ENCODE assay signal across 35 cellular contexts in the genomic region with DNA sequence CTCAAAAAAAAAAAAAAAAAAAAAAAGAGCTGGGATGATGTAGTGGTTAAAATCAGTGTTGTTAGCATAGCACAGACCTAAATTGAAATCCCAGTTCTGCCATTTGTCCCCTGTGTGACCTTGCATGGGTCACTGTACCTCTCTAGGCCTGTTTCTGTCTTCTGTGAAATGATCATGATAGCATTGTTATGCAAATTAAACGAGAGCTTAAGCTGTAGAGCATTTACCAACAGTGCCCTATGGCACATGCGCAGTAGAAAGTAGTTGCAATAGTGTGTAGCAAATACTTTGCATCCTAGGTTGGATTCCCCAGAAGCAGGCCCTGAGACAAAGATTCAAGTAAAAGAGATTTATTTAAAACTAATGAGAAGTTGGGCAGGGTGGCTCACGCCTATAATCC. TPM values are rescaled to one million over a fixed set of nuclear protein-coding genes. Genes with fewer than 3 reads are reported as not detected.
"Had no signal": no experiment of that assay in that cellular context is flagged by ENCODE, and none has a peak within 500 bp of the region (broad histone marks: within the 10 kb centered on the region; RNA-seq: fewer than 3 reads in every experiment).

No MANE protein-coding gene starts in this region.

- H3K9me3 ChIP-seq: gastrocnemius medialis, heart left ventricle had no signal

- H3K9me3 Mint-ChIP-seq: activated CD4-positive, alpha-beta memory T cell treated with anti-CD3 and anti-CD28 coated beads, Interleukin-2, amount 10 ng/mL, durations not matched to agents 7 days and 5 days; activated CD4-positive, alpha-beta T cell treated with anti-CD3 and anti-CD28 coated beads, Interleukin-2, amount 10 ng/mL, durations not matched to agents 7 days and 5 days; activated T-cell treated with anti-CD3 and anti-CD28 coated beads, Interleukin-2, amount 50 U/mL, for 24 hours; activated T-cell treated with anti-CD3 and anti-CD28 coated beads, Interleukin-2, amount 50 U/mL, for 72 hours; central memory CD8-positive, alpha-beta T cell; dendritic cell treated with granulocyte-macrophage colony-stimulating factor and Interleukin-4, amounts not matched to agents 40 ng/mL and 50 ng/mL, for 4 days; endodermal cell had no signal

- H3K27ac Mint-ChIP-seq: activated CD4-positive, alpha-beta memory T cell treated with anti-CD3 and anti-CD28 coated beads, Interleukin-2, amount 10 ng/mL, durations not matched to agents 7 days and 5 days; activated CD4-positive, alpha-beta T cell treated with anti-CD3 and anti-CD28 coated beads, Interleukin-2, amount 10 ng/mL, durations not matched to agents 7 days and 5 days; activated naive CD8-positive, alpha-beta T cell; activated T-cell treated with anti-CD3 and anti-CD28 coated beads, Interleukin-2, amount 50 U/mL, for 24 hours; activated T-cell treated with anti-CD3 and anti-CD28 coated beads, Interleukin-2, amount 50 U/mL, for 72 hours; dendritic cell treated with granulocyte-macrophage colony-stimulating factor and Interleukin-4, amounts not matched to agents 40 ng/mL and 50 ng/mL, for 4 days; endodermal cell had no signal

- H3K4me3 ChIP-seq: coronary artery, dorsolateral prefrontal cortex, gastrocnemius medialis, heart left ventricle had no signal

- H3K4me3 Mint-ChIP-seq: activated CD4-positive, alpha-beta memory T cell treated with anti-CD3 and anti-CD28 coated beads, Interleukin-2, amount 10 ng/mL, durations not matched to agents 7 days and 5 days; activated CD4-positive, alpha-beta T cell treated with anti-CD3 and anti-CD28 coated beads, Interleukin-2, amount 10 ng/mL, durations not matched to agents 7 days and 5 days; activated naive CD8-positive, alpha-beta T cell; activated T-cell treated with anti-CD3 and anti-CD28 coated beads, Interleukin-2, amount 50 U/mL, for 24 hours; activated T-cell treated with anti-CD3 and anti-CD28 coated beads, Interleukin-2, amount 50 U/mL, for 72 hours; central memory CD8-positive, alpha-beta T cell; dendritic cell treated with granulocyte-macrophage colony-stimulating factor and Interleukin-4, amounts not matched to agents 40 ng/mL and 50 ng/mL, for 4 days; endodermal cell had no signal

- H3K4me1 ChIP-seq: gastrocnemius medialis had no signal

- H3K4me1 Mint-ChIP-seq: activated CD4-positive, alpha-beta T cell treated with anti-CD3 and anti-CD28 coated beads, Interleukin-2, amount 10 ng/mL, durations not matched to agents 7 days and 5 days had no signal

- H3K27ac ChIP-seq: brain microvascular endothelial cell, coronary artery, dorsolateral prefrontal cortex, foreskin keratinocyte, gastrocnemius medialis, heart left ventricle had no signal

- H3K27me3 ChIP-seq: foreskin keratinocyte, gastrocnemius medialis, heart left ventricle had no signal

- FAIRE-seq: astrocyte, bronchial epithelial cell had no signal

- H3K36me3 Mint-ChIP-seq: activated naive CD8-positive, alpha-beta T cell had no signal

- H3K36me3 ChIP-seq: brain microvascular endothelial cell, gastrocnemius medialis, heart left ventricle had no signal

- DNase-seq: activated CD4-positive, alpha-beta memory T cell treated with anti-CD3 and anti-CD28 coated beads, Interleukin-2, amount 10 ng/mL, durations not matched to agents 7 days and 5 days; activated CD4-positive, alpha-beta T cell treated with anti-CD3 and anti-CD28 coated beads for 1 hour; activated CD4-positive, alpha-beta T cell treated with anti-CD3 and anti-CD28 coated beads for 4 hours; activated CD4-positive, alpha-beta T cell treated with anti-CD3 and anti-CD28 coated beads, Interleukin-2, amount 10 ng/mL, durations not matched to agents 7 days and 5 days; activated CD4-positive, alpha-beta T cell treated with anti-CD3 and anti-CD28 coated beads, Interleukin-2, amount 50 U/mL, for 4 hours; activated CD8-positive, alpha-beta memory T cell treated with anti-CD3 and anti-CD28 coated beads, Interleukin-2, amount 50 U/mL, for 48 hours; activated gamma-delta T cell; activated naive CD4-positive, alpha-beta T cell; activated naive CD4-positive, alpha-beta T cell treated with anti-CD3 and anti-CD28 coated beads, Interleukin-2, amount 50 U/mL, for 16 hours; activated T-cell treated with anti-CD3 and anti-CD28 coated beads for 4 hours; activated T-cell treated with anti-CD3 and anti-CD28 coated beads, Interleukin-2, amount 50 U/mL, for 24 hours; activated T-cell treated with anti-CD3 and anti-CD28 coated beads, Interleukin-2, amount 50 U/mL, for 72 hours; amniotic stem cell; anterior cingulate cortex; brain microvascular endothelial cell; dorsolateral prefrontal cortex; effector memory CD4-positive, alpha-beta T cell; endodermal cell; foreskin keratinocyte; gastrocnemius medialis; glutamatergic neuron; heart left ventricle; T-helper 2 cell had no signal

- H3K27me3 Mint-ChIP-seq: activated naive CD8-positive, alpha-beta T cell had no signal

- ATAC-seq: activated T-cell treated with anti-CD3 and anti-CD28 coated beads, Interleukin-2, amount 50 U/mL, for 72 hours; esophagus mucosa; foreskin keratinocyte; gastrocnemius medialis; heart left ventricle had no signal

RNA-seq across cellular contexts. Expression of gene PSORS1C2, which starts 7.3 kb away (rescaled TPM):
- total RNA-seq: activated CD4-positive, alpha-beta memory T cell treated with anti-CD3 and anti-CD28 coated beads, Interleukin-2, amount 10 ng/mL, durations not matched to agents 7 days and 5 days; activated CD4-positive, alpha-beta T cell treated with anti-CD3 and anti-CD28 coated beads, Interleukin-2, amount 10 ng/mL, durations not matched to agents 7 days and 5 days; activated T-cell treated with anti-CD3 and anti-CD28 coated beads, Interleukin-2, amount 50 U/mL, for 72 hours; astrocyte; bronchial epithelial cell; cardiac septum; cerebellum; dorsolateral prefrontal cortex; endodermal cell; epithelial cell of proximal tubule; foreskin keratinocyte; gastrocnemius medialis; heart left ventricle; T-helper 1 cell treated with Interleukin-12 subunit alpha and Interleukin-12 subunit beta and Interleukin-4 antibody, amounts not matched to agents 30 ng/mL and 1 ng/mL, for 36 hours had no signal
- polyA plus RNA-seq: foreskin keratinocyte, heart left ventricle had no signal

RNA-seq across cellular contexts. Expression of gene CDSN, which starts 11.3 kb away (rescaled TPM):
- total RNA-seq: activated CD4-positive, alpha-beta memory T cell treated with anti-CD3 and anti-CD28 coated beads, Interleukin-2, amount 10 ng/mL, durations not matched to agents 7 days and 5 days; activated CD4-positive, alpha-beta T cell treated with anti-CD3 and anti-CD28 coated beads, Interleukin-2, amount 10 ng/mL, durations not matched to agents 7 days and 5 days; activated T-cell treated with anti-CD3 and anti-CD28 coated beads, Interleukin-2, amount 50 U/mL, for 72 hours; bronchial epithelial cell; cardiac septum; cerebellum; dorsolateral prefrontal cortex; endodermal cell; epithelial cell of proximal tubule; gastrocnemius medialis; T-helper 1 cell treated with Interleukin-12 subunit alpha and Interleukin-12 subunit beta and Interleukin-4 antibody, amounts not matched to agents 30 ng/mL and 1 ng/mL, for 36 hours had no signal

RNA-seq across cellular contexts. Expression of gene PSORS1C1, which starts 17.0 kb away (rescaled TPM):
- total RNA-seq: activated CD4-positive, alpha-beta memory T cell treated with anti-CD3 and anti-CD28 coated beads, Interleukin-2, amount 10 ng/mL, durations not matched to agents 7 days and 5 days; cerebellum; gastrocnemius medialis; T-helper 1 cell treated with Interleukin-12 subunit alpha and Interleukin-12 subunit beta and Interleukin-4 antibody, amounts not matched to agents 30 ng/mL and 1 ng/mL, for 36 hours had no signal

RNA-seq across cellular contexts. Expression of gene C6orf15, which starts 19.2 kb away (rescaled TPM):
- total RNA-seq: activated CD4-positive, alpha-beta memory T cell treated with anti-CD3 and anti-CD28 coated beads, Interleukin-2, amount 10 ng/mL, durations not matched to agents 7 days and 5 days; activated CD4-positive, alpha-beta T cell treated with anti-CD3 and anti-CD28 coated beads, Interleukin-2, amount 10 ng/mL, durations not matched to agents 7 days and 5 days; activated T-cell treated with anti-CD3 and anti-CD28 coated beads, Interleukin-2, amount 50 U/mL, for 72 hours; bronchial epithelial cell; cardiac septum; cerebellum; dorsolateral prefrontal cortex; endodermal cell; esophagus mucosa; gastrocnemius medialis; heart left ventricle; T-helper 1 cell treated with Interleukin-12 subunit alpha and Interleukin-12 subunit beta and Interleukin-4 antibody, amounts not matched to agents 30 ng/mL and 1 ng/mL, for 36 hours had no signal
- polyA plus RNA-seq: adipose tissue, heart left ventricle had no signal
